ENCODE assay signal across 19 cellular contexts in genomic region chr5:21931076-21931475, GRCh38.
"Had no signal": no experiment of that assay in that cellular context is flagged by ENCODE, and none has a peak within 500 bp of the region (broad histone marks: within the 10 kb centered on the region; RNA-seq: fewer than 3 reads in every experiment).

No MANE protein-coding gene starts in this region.

- H3K27me3 Mint-ChIP-seq: activated naive CD8-positive, alpha-beta T cell; activated T-cell treated with anti-CD3 and anti-CD28 coated beads, Interleukin-2, amount 50 U/mL, for 24 hours; activated T-helper 17 cell treated with anti-CD3 and anti-CD28 coated beads, Interleukin-2, amount 50 U/mL, for 72 hours; memory B cell had no signal

- H3K36me3 Mint-ChIP-seq: memory B cell had no signal

- H3K4me3 Mint-ChIP-seq: activated naive CD8-positive, alpha-beta T cell; activated T-cell treated with anti-CD3 and anti-CD28 coated beads, Interleukin-2, amount 50 U/mL, for 24 hours; activated T-helper 17 cell treated with anti-CD3 and anti-CD28 coated beads, Interleukin-2, amount 50 U/mL, for 72 hours; memory B cell; nephron; WTC11 had no signal

- ATAC-seq: activated T-helper 17 cell treated with anti-CD3 and anti-CD28 coated beads, Interleukin-2, amount 50 U/mL, for 72 hours; gastroesophageal sphincter; heart left ventricle; right cardiac atrium; stimulated activated naive CD8-positive, alpha-beta T cell treated with anti-CD3 and anti-CD28 coated beads, Interleukin-15, Interleukin-2, amounts not matched to agents 100 U/mL and 50 U/mL, for 24 hours; upper lobe of right lung; WTC11 had no signal

- H3K4me1 Mint-ChIP-seq: activated T-helper 17 cell treated with anti-CD3 and anti-CD28 coated beads, Interleukin-2, amount 50 U/mL, for 72 hours; memory B cell; WTC11 had no signal

- H3K27ac Mint-ChIP-seq: activated naive CD8-positive, alpha-beta T cell; activated T-cell treated with anti-CD3 and anti-CD28 coated beads, Interleukin-2, amount 50 U/mL, for 24 hours; activated T-helper 17 cell treated with anti-CD3 and anti-CD28 coated beads, Interleukin-2, amount 50 U/mL, for 72 hours; memory B cell; WTC11 had no signal

- DNase-seq: activated CD8-positive, alpha-beta memory T cell treated with anti-CD3 and anti-CD28 coated beads for 24 hours; activated CD8-positive, alpha-beta memory T cell treated with anti-CD3 and anti-CD28 coated beads, Interleukin-2, amount 50 U/mL, for 4 hours; activated naive CD4-positive, alpha-beta T cell; activated T-cell treated with anti-CD3 and anti-CD28 coated beads, Interleukin-2, amount 50 U/mL, for 24 hours; central memory CD4-positive, alpha-beta T cell; effector memory CD4-positive, alpha-beta T cell; heart left ventricle; ovary; right cardiac atrium; stimulated activated CD4-positive, alpha-beta T cell treated with anti-CD3 and anti-CD28 coated beads, Interleukin-12 subunit alpha, Interleukin-12 subunit beta, amount 100 ng/mL, for 4 hours; stimulated activated CD4-positive, alpha-beta T cell treated with anti-CD3 and anti-CD28 coated beads, Interleukin-4, amount 100 ng/mL, for 4 hours; stimulated activated naive CD8-positive, alpha-beta T cell treated with anti-CD3 and anti-CD28 coated beads, Interleukin-15, Interleukin-2, amounts not matched to agents 100 U/mL and 50 U/mL, for 24 hours; upper lobe of right lung had no signal
